Comparison of ENCODE assay signal across 8 cellular contexts in genomic region chr16:2155091-2156024, GRCh38. TPM values are rescaled to one million over a fixed set of nuclear protein-coding genes. Genes with fewer than 3 reads are reported as not detected.
A peak's percentile ranks its signal among the peaks of the same experiment; 100 is the strongest.
DNase-seq lines count a peak whose midpoint lies in the region; ATAC-seq and TF ChIP-seq lines count a peak whose summit lies in the region.

Gene TRAF7, plus strand, starts transcription at chr16:2155782. Its CDS starts 8,139 bp downstream, at chr16:2163921.

- ATAC-seq in HG03196 (IDR thresholded peaks at IDR 0.05; ENCODE audit: unreplicated experiment) = peak; percentile 84
- ATAC-seq in activated B cell treated with CpG ODN at 0.5 μM for 24 hours (ENCODE audit: low read depth) = peak; percentile 92

- H3K4me1 Mint-ChIP-seq in activated B cell treated with CpG ODN at 0.5 μM for 24 hours = peaks cover 77% of the 10 kb centered on the region

- H3K9me3 Mint-ChIP-seq in activated B cell treated with CpG ODN at 0.5 μM for 24 hours = no peaks in the 10 kb centered on the region

- peaks cover 78% of the 10 kb centered on the region for H3K79me2 ChIP-seq in smooth muscle cell (ENCODE audit: low read depth)

- peak within 1 kb of the TSS; percentile 78 for H3K9ac ChIP-seq in smooth muscle cell (ENCODE audit: low read depth)

- peaks cover 41% of the 10 kb centered on the region for H3K4me1 ChIP-seq in smooth muscle cell (ENCODE audit: low read depth)

- H3K27ac ChIP-seq in caudate nucleus (ENCODE audit: low read depth, low read length) (peak within 1 kb of the TSS; percentile 63), smooth muscle cell (ENCODE audit: low read depth) (peak within 1 kb of the TSS; percentile 62)

- peaks cover 16% of the 10 kb centered on the region for H3F3A ChIP-seq in smooth muscle cell (ENCODE audit: low read depth)

- no peak within 1 kb of the TSS for H2AFZ ChIP-seq in smooth muscle cell (ENCODE audit: low read depth)

- no peaks in the 10 kb centered on the region for H3K27me3 ChIP-seq in smooth muscle cell (ENCODE audit: low read depth)

- H4K20me1 ChIP-seq in smooth muscle cell (ENCODE audit: low read depth) = peaks cover 90% of the 10 kb centered on the region

- peak; percentile 100 for TF ChIP-seq POLR2A in GM18951 (IDR thresholded peaks at IDR 0.05; ENCODE audit: extremely low read depth, insufficient read depth, insufficient read length)

- H3K27me3 Mint-ChIP-seq in activated B cell treated with CpG ODN at 0.5 μM for 24 hours = no peaks in the 10 kb centered on the region

- peaks cover 46% of the 10 kb centered on the region for H3K36me3 Mint-ChIP-seq in activated B cell treated with CpG ODN at 0.5 μM for 24 hours (ENCODE audit: low read depth)

- H3K27ac Mint-ChIP-seq in activated B cell treated with CpG ODN at 0.5 μM for 24 hours = peak within 1 kb of the TSS; percentile 83

- POLR2A ChIA-PET in activated B cell treated with CpG ODN at 0.5 μM for 24 hours (lab: Charles Lee) = interaction anchor here (0.5 to 6.0 kb wide), 92 partner anchors 8 to 1785 kb away, joined by 3 to 62 read pairs (median 6); partner anchors contain the start of genes ABCA3, AMDHD2, CASKIN1 and CEMP1

- CTCF ChIA-PET in activated B cell treated with CpG ODN at 0.5 μM for 24 hours (lab: Charles Lee) = interaction anchor here (0.8 to 5.4 kb wide), 7 partner anchors 9 to 151 kb away, joined by 3 to 28 read pairs (median 4); partner anchors contain the start of genes ECI1 and PKD1

- in situ Hi-C loops in GM18951 (cut with MboI; ENCODE audit: low sequenced_read_pairs, unreplicated experiment) = no loop called here

- H3K4me2 ChIP-seq in smooth muscle cell = peak within 1 kb of the TSS; percentile 91

- no peaks in the 10 kb centered on the region for H3K36me3 ChIP-seq in smooth muscle cell (ENCODE audit: low read depth)

- no peak for TF ChIP-seq CTCF in activated B cell treated with CpG ODN at 0.5 μM for 24 hours (IDR thresholded peaks at IDR 0.05)
- TF ChIP-seq CTCF in smooth muscle cell (IDR thresholded peaks at IDR 0.05; ENCODE audit: borderline replicate concordance, insufficient read depth, poor library complexity, severe bottlenecking) = no peak

- peak within 1 kb of the TSS; percentile 94 for H3K4me3 ChIP-seq in smooth muscle cell

- H3K4me3 Mint-ChIP-seq in activated B cell treated with CpG ODN at 0.5 μM for 24 hours = peak within 1 kb of the TSS; percentile 95

- H3K9me3 ChIP-seq in smooth muscle cell (replicated peaks; ENCODE audit: low read depth) = no peaks in the 10 kb centered on the region

- DNase-seq in AG08395 (ENCODE audit: low spot score) = peak; percentile 99
- peak; percentile 100 for DNase-seq in NCI-H345 (lab: John Stamatoyannopoulos, UW)
- DNase-seq in activated B cell treated with CpG ODN at 0.5 μM for 24 hours = peak; percentile 91
- DNase-seq in caudate nucleus (lab: John Stamatoyannopoulos, UW) = peak; percentile 82 to 100 (median 99)
- peak; percentile 98 for DNase-seq in iPS-NIHi7 (ENCODE audit: extremely low spot score)
- DNase-seq in smooth muscle cell (lab: John Stamatoyannopoulos, UW; ENCODE audit: unreplicated experiment) = peak; percentile 99

- intact Hi-C loops in activated B cell treated with CpG ODN at 0.5 μM for 24 hours (cut with micrococcal nuclease) = no loop called here

- 1% methylated on average over 77 of the region's 103 CpGs for WGBS in smooth muscle cell (ENCODE audit: low lambda C conversion rate)

RNA-seq across cellular contexts. Expression of gene TRAF7, which starts in this region (rescaled TPM):
- total RNA-seq in activated B cell treated with CpG ODN at 0.5 μM for 24 hours (72.7 and 78.1 TPM in 2 replicates), smooth muscle cell (52.6 and 59.9 TPM in 2 replicates)
- polyA plus RNA-seq in smooth muscle cell = 27.5 and 28.0 TPM in 2 replicates

Comparison
In these comparisons a context has a peak if more than half of its experiments do, and no peak if none do; other contexts are left out.
1. Peak in every context shown above with its lines: DNase-seq, ATAC-seq, H3K4me3 ChIP-seq and H3K27ac ChIP-seq.